8 cellular contexts compared by ENCODE assay signal in the genomic region with DNA sequence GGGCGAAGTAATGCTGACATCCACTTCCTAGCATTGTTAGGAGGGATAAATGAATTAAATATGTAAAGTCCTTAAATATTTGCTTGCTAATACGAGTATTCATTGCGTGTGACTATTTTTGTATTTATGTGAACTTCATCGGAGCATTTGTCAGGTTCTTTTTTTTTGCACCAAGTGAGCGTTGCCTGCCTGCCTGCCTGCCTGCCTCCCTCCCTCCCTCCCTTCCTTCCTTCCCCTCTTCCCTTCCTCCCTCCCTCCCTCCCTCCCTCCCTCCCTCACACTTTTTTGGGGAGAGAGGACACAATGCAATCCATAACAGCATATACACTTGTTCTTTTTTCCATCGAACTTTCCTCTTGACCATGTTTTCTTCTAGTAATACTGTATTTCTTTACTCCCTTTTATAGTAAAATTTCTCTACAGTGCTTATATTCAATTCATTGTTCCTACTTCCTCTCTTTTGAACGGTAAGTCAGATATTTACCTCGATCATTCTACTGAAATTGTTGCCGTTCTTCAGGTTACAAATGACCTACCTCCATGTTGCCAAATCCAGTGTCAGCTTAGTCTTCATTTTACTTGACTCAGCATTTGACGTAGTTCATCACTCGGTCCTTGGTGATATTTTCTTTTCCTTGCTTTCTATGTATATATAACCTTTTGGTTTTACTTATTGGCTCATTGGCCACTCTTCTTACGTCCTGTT. TPM values are rescaled to one million over a fixed set of nuclear protein-coding genes. Genes with fewer than 3 reads are reported as not detected.
DNase-seq lines count a peak whose midpoint lies in the region; ATAC-seq and TF ChIP-seq lines count a peak whose summit lies in the region.

No MANE protein-coding gene starts in this region.

- H3K27ac Mint-ChIP-seq in activated CD4-positive, alpha-beta memory T cell treated with anti-CD3 and anti-CD28 coated beads for 36 hours = peak overlapping the region; percentile 96
- peak overlapping the region; percentile 99 for H3K27ac Mint-ChIP-seq in osteocyte (ENCODE audit: unreplicated experiment)

- DNase-seq in NCI-H1105 treated with DMSO at 0.1 percent for 48 hours (lab: John Stamatoyannopoulos, UW) (peak; percentile 27), NCI-H1105 (lab: John Stamatoyannopoulos, UW) (no peak), germinal center (ENCODE audit: low spot score) (peak; percentile 9), osteocyte (ENCODE audit: extremely low spot score, unreplicated experiment) (no peak)
- no peak for DNase-seq in Jurkat, Clone E6-1 (ENCODE audit: low read depth, low spot score)
- DNase-seq in activated CD4-positive, alpha-beta memory T cell treated with anti-CD3 and anti-CD28 coated beads for 36 hours = no peak

- intact Hi-C loops in activated CD4-positive, alpha-beta memory T cell treated with anti-CD3 and anti-CD28 coated beads for 36 hours (cut with micrococcal nuclease) = loop anchor here (1.0 to 10.0 kb wide), 6 partner anchors 34 to 688 kb away; a partner anchor contains a TSS

- H3K4me3 ChIP-seq in Jurkat, Clone E6-1 (ENCODE audit: low read length) = peak overlapping the region; percentile 74

- CTCF ChIA-PET in activated CD4-positive, alpha-beta memory T cell treated with anti-CD3 and anti-CD28 coated beads for 36 hours (lab: Charles Lee) = no interaction called here

- no peaks in the 10 kb centered on the region for H3K9me3 Mint-ChIP-seq in activated CD4-positive, alpha-beta memory T cell treated with anti-CD3 and anti-CD28 coated beads for 36 hours
- H3K9me3 Mint-ChIP-seq in osteocyte (ENCODE audit: unreplicated experiment) = peaks cover 5% of the 10 kb centered on the region

- H3K36me3 Mint-ChIP-seq in activated CD4-positive, alpha-beta memory T cell treated with anti-CD3 and anti-CD28 coated beads for 36 hours = peaks cover 5% of the 10 kb centered on the region
- peaks cover 7% of the 10 kb centered on the region for H3K36me3 Mint-ChIP-seq in osteocyte (ENCODE audit: unreplicated experiment)

- POLR2A ChIA-PET in activated CD4-positive, alpha-beta memory T cell treated with anti-CD3 and anti-CD28 coated beads for 36 hours (lab: Charles Lee) = no interaction called here

- ATAC-seq in HG02798 (IDR thresholded peaks at IDR 0.05; ENCODE audit: poor library complexity, unreplicated experiment) = no peak
- ATAC-seq in GM21723 (IDR thresholded peaks at IDR 0.05; ENCODE audit: unreplicated experiment) = no peak

- H3K4me3 Mint-ChIP-seq in activated CD4-positive, alpha-beta memory T cell treated with anti-CD3 and anti-CD28 coated beads for 36 hours = peak overlapping the region; percentile 89
- peak overlapping the region; percentile 88 for H3K4me3 Mint-ChIP-seq in osteocyte (ENCODE audit: unreplicated experiment)

- no peak for TF ChIP-seq CTCF in osteocyte (IDR thresholded peaks at IDR 0.05)

- no peaks in the 10 kb centered on the region for H3K27me3 Mint-ChIP-seq in activated CD4-positive, alpha-beta memory T cell treated with anti-CD3 and anti-CD28 coated beads for 36 hours
- peaks cover 17% of the 10 kb centered on the region for H3K27me3 Mint-ChIP-seq in osteocyte (ENCODE audit: unreplicated experiment)

- peaks cover 13% of the 10 kb centered on the region for H3K4me1 Mint-ChIP-seq in activated CD4-positive, alpha-beta memory T cell treated with anti-CD3 and anti-CD28 coated beads for 36 hours (ENCODE audit: low read depth)
- H3K4me1 Mint-ChIP-seq in osteocyte (ENCODE audit: unreplicated experiment) = peaks cover 13% of the 10 kb centered on the region

RNA-seq across cellular contexts. Expression of a gene that starts 0.9 kb away (rescaled TPM):
- 3.6 TPM for polyA plus RNA-seq in Jurkat, Clone E6-1 (2012; ENCODE audit: insufficient read depth, insufficient read length)
- 10 to 100 TPM in 1 of 2 experiments, 1 to 10 TPM in 1; 8.6 to 11.6 TPM for total RNA-seq in activated CD4-positive, alpha-beta memory T cell treated with anti-CD3 and anti-CD28 coated beads for 36 hours
- total RNA-seq in osteocyte = 12.5 and 12.6 TPM in 2 replicates

Comparison
In these comparisons a context has a peak if more than half of its experiments do, and no peak if none do; other contexts are left out.
1. DNase-seq: peak in NCI-H1105 treated with DMSO at 0.1 percent for 48 hours (single experiment) and germinal center (single experiment); none in NCI-H1105 (single experiment), Jurkat, Clone E6-1 (single experiment), activated CD4-positive, alpha-beta memory T cell treated with anti-CD3 and anti-CD28 coated beads for 36 hours (single experiment) and osteocyte (single experiment).